In the genomic region with DNA sequence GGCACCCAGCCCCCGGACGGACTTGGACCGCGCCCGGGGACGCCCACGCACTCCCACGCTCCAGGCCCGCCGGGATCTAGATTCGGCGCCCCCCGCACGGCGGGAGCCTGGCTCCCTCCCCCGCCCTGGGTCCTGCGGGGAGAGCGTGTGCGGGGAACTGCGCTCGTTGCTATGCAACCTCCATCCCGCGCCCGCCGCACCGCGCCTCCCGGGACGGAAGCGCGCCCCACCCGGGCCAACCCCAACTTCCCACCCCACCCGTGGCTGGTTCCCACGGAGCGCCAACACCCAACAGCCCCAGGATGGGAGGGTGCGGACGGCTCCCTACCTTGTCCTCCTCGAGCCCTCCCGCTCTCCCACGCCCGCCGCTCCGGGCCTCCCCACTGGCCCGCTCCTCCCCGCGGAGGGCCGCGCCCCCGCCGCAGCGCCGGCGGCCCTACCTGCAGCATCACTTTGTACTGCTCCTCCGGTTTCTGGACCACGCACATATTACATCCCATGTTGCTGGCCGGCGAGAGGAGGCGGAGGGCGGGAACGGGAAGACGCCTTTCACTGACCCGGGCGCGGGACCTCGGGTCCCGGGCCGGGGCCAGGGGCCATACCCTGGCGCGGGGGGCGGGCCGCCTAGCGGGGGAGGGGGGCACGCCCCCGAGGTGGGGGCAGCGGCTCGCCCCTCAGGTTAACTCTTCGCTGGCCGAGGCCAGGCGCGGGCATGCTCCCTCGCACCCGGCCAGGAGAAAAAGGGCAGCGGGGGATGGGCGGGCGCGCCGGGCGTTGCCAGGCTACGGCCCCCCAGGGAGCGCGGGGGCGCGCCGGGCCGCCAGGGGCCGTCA, we compare ENCODE assay signal across 1 cellular context.
TF ChIP-seq lines count a peak whose summit lies in the region.

A gene with protein sequence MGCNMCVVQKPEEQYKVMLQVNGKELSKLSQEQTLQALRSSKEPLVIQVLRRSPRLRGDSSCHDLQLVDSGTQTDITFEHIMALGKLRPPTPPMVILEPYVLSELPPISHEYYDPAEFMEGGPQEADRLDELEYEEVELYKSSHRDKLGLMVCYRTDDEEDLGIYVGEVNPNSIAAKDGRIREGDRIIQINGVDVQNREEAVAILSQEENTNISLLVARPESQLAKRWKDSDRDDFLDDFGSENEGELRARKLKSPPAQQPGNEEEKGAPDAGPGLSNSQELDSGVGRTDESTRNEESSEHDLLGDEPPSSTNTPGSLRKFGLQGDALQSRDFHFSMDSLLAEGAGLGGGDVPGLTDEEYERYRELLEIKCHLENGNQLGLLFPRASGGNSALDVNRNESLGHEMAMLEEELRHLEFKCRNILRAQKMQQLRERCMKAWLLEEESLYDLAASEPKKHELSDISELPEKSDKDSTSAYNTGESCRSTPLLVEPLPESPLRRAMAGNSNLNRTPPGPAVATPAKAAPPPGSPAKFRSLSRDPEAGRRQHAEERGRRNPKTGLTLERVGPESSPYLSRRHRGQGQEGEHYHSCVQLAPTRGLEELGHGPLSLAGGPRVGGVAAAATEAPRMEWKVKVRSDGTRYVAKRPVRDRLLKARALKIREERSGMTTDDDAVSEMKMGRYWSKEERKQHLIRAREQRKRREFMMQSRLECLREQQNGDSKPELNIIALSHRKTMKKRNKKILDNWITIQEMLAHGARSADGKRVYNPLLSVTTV (minus strand): TSS at position 746 of the 833 bp plus-strand sequence. CDS start 246 bp downstream, at position 500.

TF ChIP-seq in IMR-90, 13 proteins besides CTCF, POLR2A, EP300 and RAD21 (continued from another document):
- no peak for TF ChIP-seq BHLHE40 (IDR thresholded peaks at IDR 0.05; ENCODE audit: low read depth, low read length)
- no peak for TF ChIP-seq RCOR1 (IDR thresholded peaks at IDR 0.05; ENCODE audit: insufficient replicate concordance, low read length)
- TF ChIP-seq, protein P1, sequence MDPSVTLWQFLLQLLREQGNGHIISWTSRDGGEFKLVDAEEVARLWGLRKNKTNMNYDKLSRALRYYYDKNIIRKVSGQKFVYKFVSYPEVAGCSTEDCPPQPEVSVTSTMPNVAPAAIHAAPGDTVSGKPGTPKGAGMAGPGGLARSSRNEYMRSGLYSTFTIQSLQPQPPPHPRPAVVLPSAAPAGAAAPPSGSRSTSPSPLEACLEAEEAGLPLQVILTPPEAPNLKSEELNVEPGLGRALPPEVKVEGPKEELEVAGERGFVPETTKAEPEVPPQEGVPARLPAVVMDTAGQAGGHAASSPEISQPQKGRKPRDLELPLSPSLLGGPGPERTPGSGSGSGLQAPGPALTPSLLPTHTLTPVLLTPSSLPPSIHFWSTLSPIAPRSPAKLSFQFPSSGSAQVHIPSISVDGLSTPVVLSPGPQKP (IDR thresholded peaks at IDR 0.05; ENCODE audit: borderline replicate concordance, low read depth, low read length), result no peak
- TF ChIP-seq RFX5 (IDR thresholded peaks at IDR 0.05; ENCODE audit: low read depth, low read length), result no peak
- TF ChIP-seq, protein P2, sequence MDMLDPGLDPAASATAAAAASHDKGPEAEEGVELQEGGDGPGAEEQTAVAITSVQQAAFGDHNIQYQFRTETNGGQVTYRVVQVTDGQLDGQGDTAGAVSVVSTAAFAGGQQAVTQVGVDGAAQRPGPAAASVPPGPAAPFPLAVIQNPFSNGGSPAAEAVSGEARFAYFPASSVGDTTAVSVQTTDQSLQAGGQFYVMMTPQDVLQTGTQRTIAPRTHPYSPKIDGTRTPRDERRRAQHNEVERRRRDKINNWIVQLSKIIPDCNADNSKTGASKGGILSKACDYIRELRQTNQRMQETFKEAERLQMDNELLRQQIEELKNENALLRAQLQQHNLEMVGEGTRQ (IDR thresholded peaks at IDR 0.05; ENCODE audit: low read depth, low read length), result no peak
- no peak for TF ChIP-seq CEBPB (IDR thresholded peaks at IDR 0.05; ENCODE audit: low read depth, low read length)
